Comparison of ENCODE assay signal across 14 cellular contexts in the genomic region with DNA sequence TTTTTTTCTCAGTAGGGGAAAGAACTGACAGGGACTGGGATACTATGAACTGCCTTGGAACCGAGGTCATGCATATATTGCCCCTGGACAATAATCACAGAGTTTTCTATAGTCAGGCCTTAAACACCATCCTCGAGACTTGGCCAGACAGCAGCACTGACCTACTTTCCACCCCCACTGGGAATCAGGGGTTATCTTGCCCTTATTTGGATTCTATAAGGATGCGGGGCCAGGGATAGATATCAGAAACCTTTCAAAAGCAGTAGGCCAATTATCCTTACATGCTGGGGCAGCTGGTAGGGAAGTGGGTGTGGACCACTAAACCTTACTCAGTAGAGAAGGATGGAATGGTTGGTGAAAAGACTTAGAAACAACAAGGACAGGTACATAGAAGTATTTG. TPM values are rescaled to one million over a fixed set of nuclear protein-coding genes. Genes with fewer than 3 reads are reported as not detected.
DNase-seq lines count a peak whose midpoint lies in the region; ATAC-seq, FAIRE-seq and TF ChIP-seq lines count a peak whose summit lies in the region.
"Had no signal": no experiment of that assay in that cellular context is flagged by ENCODE, and none has a peak within 500 bp of the region (broad histone marks: within the 10 kb centered on the region; RNA-seq: fewer than 3 reads in every experiment).

No MANE protein-coding gene starts in this region.

- H3T11ph ChIP-seq in H9 (ENCODE audit: low read length), result no peak overlapping the region

- H2AFZ ChIP-seq in H9 (ENCODE audit: low read length), result no peak overlapping the region
- no peak overlapping the region for H2AFZ ChIP-seq in neural progenitor cell (replicated peaks)

- TF ChIP-seq CTCF in A549 (IDR thresholded peaks at IDR 0.05) (no peak), H9 (conservative IDR thresholded peaks at IDR 0.05) (no peak), colonic mucosa (IDR thresholded peaks at IDR 0.05) (no peak), neural progenitor cell (IDR thresholded peaks at IDR 0.05) (no peak), CD14-positive monocyte (IDR thresholded peaks at IDR 0.05) (no peak)

- H3K27ac Mint-ChIP-seq in H9 (no peak overlapping the region), neural progenitor cell (peak overlapping the region; percentile 98), CD14-positive monocyte (peak overlapping the region in 1 of 7 donors; percentile 58)
- H3K27ac Mint-ChIP-seq: activated CD8-positive, alpha-beta memory T cell treated with anti-CD3 and anti-CD28 coated beads, Interleukin-2, amount 10 ng/mL, durations not matched to agents 7 days and 5 days had no signal

- intact Hi-C loops in colonic mucosa (cut with DNase I) (no loop called here), CD14-positive monocyte (cut with micrococcal nuclease) (loop anchor here in 1 of 2 donors (10.0 kb wide), 1 partner anchor 412 kb away; the partner anchor contains the start of genes ANG and RNASE4)

- H3K9ac ChIP-seq in H9 (ENCODE audit: extremely low read depth, insufficient read length, low read length), result no peak overlapping the region
- peak overlapping the region in 1 of 2 donors; percentile 22 for H3K9ac ChIP-seq in colonic mucosa (ENCODE audit: low read depth in 2 of 2, low read length in 2 of 2)
- no peak overlapping the region for H3K9ac ChIP-seq in neural progenitor cell

- H2AK5ac ChIP-seq in H9 (ENCODE audit: insufficient read length, low read length), result no peak overlapping the region

- H4K5ac ChIP-seq in H9 (ENCODE audit: insufficient read length, low read depth, low read length), result no peak overlapping the region

- peaks cover 53% of the 10 kb centered on the region for H3K4me1 ChIP-seq in A549
- peaks cover 18% of the 10 kb centered on the region for H3K4me1 ChIP-seq in H9 (ENCODE audit: insufficient read depth, low read length)
- H3K4me1 ChIP-seq in colonic mucosa, result peaks cover 7% of the 10 kb centered on the region
- H3K4me1 ChIP-seq in neural progenitor cell, result peaks cover 58% of the 10 kb centered on the region

- TF ChIP-seq RAD21 in A549 (conservative IDR thresholded peaks at IDR 0.05 in 1 of 2, IDR thresholded peaks at IDR 0.05 in 1 of 2), result no peak

- peaks cover 17 to 23% (median 21%) of the 10 kb centered on the region in 3 experiments for H3K36me3 Mint-ChIP-seq in H9 (ENCODE audit: insufficient read depth in 1 of 3, low read depth in 3 of 3)
- peaks cover 11% of the 10 kb centered on the region for H3K36me3 Mint-ChIP-seq in neural progenitor cell
- H3K36me3 Mint-ChIP-seq in CD14-positive monocyte, result peaks cover 2 to 3% of the 10 kb centered on the region in 2 donors

- 80% methylated on average over 3 of the region's 3 CpGs for WGBS in A549 (ENCODE audit: missing lambda C conversion rate)
- WGBS in H9 (ENCODE audit: extremely low coverage, insufficient read length, low lambda C conversion rate), result no CpG with 5 or more reads among the region's 3 CpGs

- CTCF ChIA-PET in A549 (lab: Yijun Ruan, JAX), result interaction anchor here (1.1 to 13.7 kb wide), 8 partner anchors 9 to 125 kb away, joined by 3 to 369 read pairs (median 126); partner anchors contain the start of genes ARHGEF40, RNASE7 and TMEM253

- H4K20me1 ChIP-seq in H9 (ENCODE audit: control insufficient read depth, insufficient read depth, insufficient read length), result no peaks in the 10 kb centered on the region
- H4K20me1 ChIP-seq in neural progenitor cell (ENCODE audit: low read depth), result peaks cover 47% of the 10 kb centered on the region

- FAIRE-seq in A549 (lab: Jason Lieb, UNC) (no peak), HTR-8/SVneo (lab: Jason Lieb, UNC) (no peak)
- FAIRE-seq: GM18507 had no signal

- DNase-seq in A549 (ENCODE audit: low read depth in 1 of 2, low spot score in 1 of 2), result no peak
- DNase-seq in H9, result no peak
- DNase-seq in colonic mucosa, result no peak
- DNase-seq in neural progenitor cell (ENCODE audit: low spot score), result no peak
- DNase-seq in Ammon's horn (ENCODE audit: low spot score), result no peak
- DNase-seq in CD14-positive monocyte (ENCODE audit: low spot score), result no peak
- DNase-seq in HTR-8/SVneo (ENCODE audit: insufficient read length, low spot score), result no peak
- DNase-seq: activated CD8-positive, alpha-beta memory T cell treated with anti-CD3 and anti-CD28 coated beads, Interleukin-2, amount 10 ng/mL, durations not matched to agents 7 days and 5 days; GOT3; NCI-H1436 had no signal

- H3K4me2 ChIP-seq in A549 (peak overlapping the region; percentile 94), H9 (ENCODE audit: insufficient read depth, insufficient read length, low read length) (peak overlapping the region; percentile 73), neural progenitor cell (peak overlapping the region; percentile 87)

- H3K79me2 ChIP-seq in H9 (ENCODE audit: insufficient read depth, low read length) (peaks cover 12% of the 10 kb centered on the region; the same call in 1 of the 2 replicates), neural progenitor cell (ENCODE audit: low read depth) (peaks cover 88% of the 10 kb centered on the region)

- no peak overlapping the region for H2BK120ac ChIP-seq in H9 (ENCODE audit: low read depth, low read length, poor library complexity, severe bottlenecking)

- TF ChIP-seq EP300 in A549 (IDR thresholded peaks at IDR 0.05), result no peak

- H4K8ac ChIP-seq in H9 (replicated peaks; ENCODE audit: insufficient read length, low read depth, low read length), result no peak overlapping the region

- no peak overlapping the region for H3K56ac ChIP-seq in H9 (ENCODE audit: insufficient read length, low read depth, low read length)

- H3K9me3 Mint-ChIP-seq in H9, result no peaks in the 10 kb centered on the region; a peak in 2 of 5 replicates
- peaks cover 2% of the 10 kb centered on the region for H3K9me3 Mint-ChIP-seq in neural progenitor cell
- H3K9me3 Mint-ChIP-seq in CD14-positive monocyte, result peaks cover 0 to 2% (median 0%) of the 10 kb centered on the region in 7 donors

- H3F3A ChIP-seq in neural progenitor cell (ENCODE audit: low read depth), result peaks cover 70% of the 10 kb centered on the region

- H2BK20ac ChIP-seq in H9 (ENCODE audit: low read depth, low read length, poor library complexity, severe bottlenecking), result no peak overlapping the region

- H3K36me3 ChIP-seq in colonic mucosa (no peaks in the 10 kb centered on the region), neural progenitor cell (peaks cover 2% of the 10 kb centered on the region)

- H3K79me1 ChIP-seq in H9 (ENCODE audit: insufficient read depth, low read depth, low read length, poor library complexity, severe bottlenecking), result peaks cover 4% of the 10 kb centered on the region

- H3K4ac ChIP-seq in H9 (ENCODE audit: low read depth, low read length), result no peak overlapping the region

- no peak overlapping the region for H3K4me3 ChIP-seq in A549
- H3K4me3 ChIP-seq in colonic mucosa, result no peak overlapping the region
- H3K4me3 ChIP-seq in neural progenitor cell, result peak overlapping the region; percentile 83
- H3K4me3 ChIP-seq: SJSA1 had no signal

- ATAC-seq in A549 (no peak), HG03439 (IDR thresholded peaks at IDR 0.05; ENCODE audit: unreplicated experiment) (no peak)
- ATAC-seq: activated CD8-positive, alpha-beta memory T cell treated with anti-CD3 and anti-CD28 coated beads, Interleukin-2, amount 10 ng/mL, durations not matched to agents 7 days and 5 days had no signal

- no peaks in the 10 kb centered on the region for H3K9me3 ChIP-seq in A549
- no peaks in the 10 kb centered on the region for H3K9me3 ChIP-seq in H9 (ENCODE audit: control insufficient read depth, low read depth, low read length)
- no peaks in the 10 kb centered on the region for H3K9me3 ChIP-seq in colonic mucosa
- H3K9me3 ChIP-seq in neural progenitor cell (ENCODE audit: low read depth), result no peaks in the 10 kb centered on the region
- H3K9me3 ChIP-seq: SJSA1 had no signal

- no peak for TF ChIP-seq POLR2A in A549 (IDR thresholded peaks at IDR 0.05; ENCODE audit: low read length)

- no peak overlapping the region for H2BK12ac ChIP-seq in H9 (ENCODE audit: insufficient read length, low read depth, low read length)

- peaks cover 12% of the 10 kb centered on the region for H3K23me2 ChIP-seq in H9 (ENCODE audit: insufficient read length, low read depth, low read length, poor library complexity, severe bottlenecking)

- POLR2A ChIA-PET in A549 (lab: Yijun Ruan, JAX), result interaction anchor here (2.8 kb wide), 1 partner anchor 25 kb away, joined by 9 read pairs; no protein-coding TSS in a partner anchor

- no peak overlapping the region for H4K91ac ChIP-seq in H9 (ENCODE audit: insufficient read length, low read depth, low read length)

- H3K27ac ChIP-seq in A549 (peak overlapping the region; percentile 83 to 99; a peak in 4 of 6 replicates), H9 (ENCODE audit: insufficient read length, low read depth, low read length) (no peak overlapping the region), colonic mucosa (peak overlapping the region; percentile 58), neural progenitor cell (peak overlapping the region; percentile 91)
- H3K27ac ChIP-seq: SJSA1 had no signal

- H3K18ac ChIP-seq in H9 (ENCODE audit: insufficient read length, low read depth, low read length), result no peak overlapping the region

- H3K4me3 Mint-ChIP-seq in H9 (peak overlapping the region; percentile 79 to 92), neural progenitor cell (peak overlapping the region; percentile 95), CD14-positive monocyte (no peak overlapping the region)

- H3K27me3 Mint-ChIP-seq in H9 (ENCODE audit: low read depth) (no peaks in the 10 kb centered on the region; the same call in 1 of the 2 replicates), neural progenitor cell (ENCODE audit: insufficient read depth, low read depth) (peaks cover 12% of the 10 kb centered on the region), CD14-positive monocyte (ENCODE audit: low read depth in 3 of 3) (peaks cover 4 to 16% (median 15%) of the 10 kb centered on the region in 3 donors)

- H3K14ac ChIP-seq in H9 (ENCODE audit: insufficient read depth, low read length), result no peak overlapping the region

- H3K4me1 Mint-ChIP-seq in H9 (peaks cover 69 to 71% of the 10 kb centered on the region in 2 experiments), neural progenitor cell (peaks cover 70% of the 10 kb centered on the region), CD14-positive monocyte (peaks cover 22% of the 10 kb centered on the region)

- no peak overlapping the region for H2BK15ac ChIP-seq in H9 (ENCODE audit: low read depth, low read length)

- H2BK5ac ChIP-seq in H9 (ENCODE audit: insufficient read length, low read length), result no peak overlapping the region

- no peak overlapping the region for H3K23ac ChIP-seq in H9 (ENCODE audit: insufficient read length, low read depth, low read length)

- no peaks in the 10 kb centered on the region for H3K27me3 ChIP-seq in H9 (ENCODE audit: insufficient read depth, low read length)
- H3K27me3 ChIP-seq in colonic mucosa, result no peaks in the 10 kb centered on the region
- peaks cover 3% of the 10 kb centered on the region for H3K27me3 ChIP-seq in neural progenitor cell

RNA-seq across cellular contexts. Expression of gene ZNF219, which starts 2.0 kb away (rescaled TPM):
- polyA plus RNA-seq in A549 (2011; rRNA removed), result 17.3 and 18.5 TPM in 2 replicates
- 27.7 and 44.4 TPM in 2 replicates for polyA plus RNA-seq in A549 (2012; cell fraction: cytosol; rRNA removed)
- 69.3 and 96.5 TPM in 2 replicates for polyA plus RNA-seq in A549 (2012; cell fraction: nucleus; rRNA removed)
- polyA plus RNA-seq in A549 (2017; fragmentation: RNase III; extraction: RNeasy Plus Mini Kit Qiagen cat#74134 plus additional on column Dnase treatment), result 21.5 to 31.0 TPM (median 29.8 TPM) in 3 replicates
- polyA minus RNA-seq in A549 (2011; rRNA and poly(A)+ RNA removed), result 14.0 and 17.0 TPM in 2 replicates
- 84.5 and 87.6 TPM in 2 replicates for total RNA-seq in H9 (2021)
- total RNA-seq in colonic mucosa, result 10 to 100 TPM; 44.0 to 79.6 TPM
- total RNA-seq in neural progenitor cell (ENCODE audit: low replicate concordance), result 46.2 and 231 TPM in 2 replicates
- polyA plus RNA-seq in CD14-positive monocyte, result under 1 TPM; 0.49 to 0.68 TPM

RNA-seq across cellular contexts. Expression of gene TMEM253, which starts 4.4 kb away (rescaled TPM):
- polyA plus RNA-seq in A549 (2011; rRNA removed) (0.81 and 1.0 TPM in 2 replicates), A549 (2017; fragmentation: RNase III; extraction: RNeasy Plus Mini Kit Qiagen cat#74134 plus additional on column Dnase treatment) (0.54 to 0.83 TPM (median 0.64 TPM) in 3 replicates), CD14-positive monocyte (not detected)
- 0.33 and 0.45 TPM in 2 replicates for polyA plus RNA-seq in A549 (2012; cell fraction: cytosol; rRNA removed)
- 0.55 and 0.61 TPM in 2 replicates for polyA plus RNA-seq in A549 (2012; cell fraction: nucleus; rRNA removed)
- polyA minus RNA-seq in A549 (2011; rRNA and poly(A)+ RNA removed), result 0.45 and 0.73 TPM in 2 replicates
- total RNA-seq in H9 (2021) (1.9 and 2.2 TPM in 2 replicates), colonic mucosa (10 to 100 TPM; 28.8 to 48.3 TPM), neural progenitor cell (ENCODE audit: low replicate concordance) (0.22 and 1.3 TPM in 2 replicates)
- total RNA-seq: activated CD8-positive, alpha-beta memory T cell treated with anti-CD3 and anti-CD28 coated beads, Interleukin-2, amount 10 ng/mL, durations not matched to agents 7 days and 5 days; SJSA1 had no signal

RNA-seq across cellular contexts. Expression of gene ARHGEF40, which starts 26.3 kb away (rescaled TPM):
- 7.8 and 12.9 TPM in 2 replicates for polyA plus RNA-seq in A549 (2011; rRNA removed)
- polyA plus RNA-seq in A549 (2012; cell fraction: cytosol; rRNA removed), result 11.9 and 15.3 TPM in 2 replicates
- 33.3 and 42.3 TPM in 2 replicates for polyA plus RNA-seq in A549 (2012; cell fraction: nucleus; rRNA removed)
- 7.9 to 9.9 TPM (median 9.6 TPM) in 3 replicates for polyA plus RNA-seq in A549 (2017; fragmentation: RNase III; extraction: RNeasy Plus Mini Kit Qiagen cat#74134 plus additional on column Dnase treatment)
- polyA minus RNA-seq in A549 (2011; rRNA and poly(A)+ RNA removed), result 17.8 and 19.7 TPM in 2 replicates
- 71.1 and 71.4 TPM in 2 replicates for total RNA-seq in H9 (2021)
- total RNA-seq in colonic mucosa, result 10 to 100 TPM; 49.5 to 66.9 TPM
- 15.0 and 46.0 TPM in 2 replicates for total RNA-seq in neural progenitor cell (ENCODE audit: low replicate concordance)
- 10 to 100 TPM; 12.1 to 15.3 TPM for polyA plus RNA-seq in CD14-positive monocyte

RNA-seq across cellular contexts. Expression of gene RNASE8, which starts 38.8 kb away (rescaled TPM):
- polyA plus RNA-seq in A549 (2011; rRNA removed), result not detected in 2 replicates
- not detected in 2 replicates for polyA plus RNA-seq in A549 (2012; cell fraction: cytosol; rRNA removed)
- polyA plus RNA-seq in A549 (2012; cell fraction: nucleus; rRNA removed), result not detected in 2 replicates
- not detected in 3 replicates for polyA plus RNA-seq in A549 (2017; fragmentation: RNase III; extraction: RNeasy Plus Mini Kit Qiagen cat#74134 plus additional on column Dnase treatment)
- polyA minus RNA-seq in A549 (2011; rRNA and poly(A)+ RNA removed), result not detected in 2 replicates
- total RNA-seq in H9 (2021), result not detected in 2 replicates
- not detected for total RNA-seq in colonic mucosa
- not detected in 2 replicates for total RNA-seq in neural progenitor cell (ENCODE audit: low replicate concordance)
- polyA plus RNA-seq in CD14-positive monocyte, result not detected
- total RNA-seq: activated CD8-positive, alpha-beta memory T cell treated with anti-CD3 and anti-CD28 coated beads, Interleukin-2, amount 10 ng/mL, durations not matched to agents 7 days and 5 days; omental fat pad; SJSA1 had no signal

RNA-seq across cellular contexts. Expression of gene RNASE7, which starts 54.3 kb away (rescaled TPM):
- not detected in 2 replicates for polyA plus RNA-seq in A549 (2011; rRNA removed)
- not detected in 2 replicates for polyA plus RNA-seq in A549 (2012; cell fraction: cytosol; rRNA removed)
- not detected in 2 replicates for polyA plus RNA-seq in A549 (2012; cell fraction: nucleus; rRNA removed)
- not detected in 3 replicates for polyA plus RNA-seq in A549 (2017; fragmentation: RNase III; extraction: RNeasy Plus Mini Kit Qiagen cat#74134 plus additional on column Dnase treatment)
- polyA minus RNA-seq in A549 (2011; rRNA and poly(A)+ RNA removed), result not detected in 2 replicates
- not detected in 2 replicates for total RNA-seq in H9 (2021)
- total RNA-seq in colonic mucosa, result under 1 TPM; 0.16 to 0.30 TPM
- not detected in 2 replicates for total RNA-seq in neural progenitor cell (ENCODE audit: low replicate concordance)
- polyA plus RNA-seq in CD14-positive monocyte, result not detected
- total RNA-seq: activated CD8-positive, alpha-beta memory T cell treated with anti-CD3 and anti-CD28 coated beads, Interleukin-2, amount 10 ng/mL, durations not matched to agents 7 days and 5 days; omental fat pad; SJSA1 had no signal

Comparison
In these comparisons a context has a peak if more than half of its experiments do, and no peak if none do; other contexts are left out.
1. H3K4me3 Mint-ChIP-seq: peak in H9 (2 of 2) and neural progenitor cell (single experiment); none in CD14-positive monocyte (0 of 2).
2. Peak in every context shown above with its lines, with median percentiles within 50 percentile points of each other: H3K4me2 ChIP-seq.